ENCODE assay signal across 8 cellular contexts in the genomic region with DNA sequence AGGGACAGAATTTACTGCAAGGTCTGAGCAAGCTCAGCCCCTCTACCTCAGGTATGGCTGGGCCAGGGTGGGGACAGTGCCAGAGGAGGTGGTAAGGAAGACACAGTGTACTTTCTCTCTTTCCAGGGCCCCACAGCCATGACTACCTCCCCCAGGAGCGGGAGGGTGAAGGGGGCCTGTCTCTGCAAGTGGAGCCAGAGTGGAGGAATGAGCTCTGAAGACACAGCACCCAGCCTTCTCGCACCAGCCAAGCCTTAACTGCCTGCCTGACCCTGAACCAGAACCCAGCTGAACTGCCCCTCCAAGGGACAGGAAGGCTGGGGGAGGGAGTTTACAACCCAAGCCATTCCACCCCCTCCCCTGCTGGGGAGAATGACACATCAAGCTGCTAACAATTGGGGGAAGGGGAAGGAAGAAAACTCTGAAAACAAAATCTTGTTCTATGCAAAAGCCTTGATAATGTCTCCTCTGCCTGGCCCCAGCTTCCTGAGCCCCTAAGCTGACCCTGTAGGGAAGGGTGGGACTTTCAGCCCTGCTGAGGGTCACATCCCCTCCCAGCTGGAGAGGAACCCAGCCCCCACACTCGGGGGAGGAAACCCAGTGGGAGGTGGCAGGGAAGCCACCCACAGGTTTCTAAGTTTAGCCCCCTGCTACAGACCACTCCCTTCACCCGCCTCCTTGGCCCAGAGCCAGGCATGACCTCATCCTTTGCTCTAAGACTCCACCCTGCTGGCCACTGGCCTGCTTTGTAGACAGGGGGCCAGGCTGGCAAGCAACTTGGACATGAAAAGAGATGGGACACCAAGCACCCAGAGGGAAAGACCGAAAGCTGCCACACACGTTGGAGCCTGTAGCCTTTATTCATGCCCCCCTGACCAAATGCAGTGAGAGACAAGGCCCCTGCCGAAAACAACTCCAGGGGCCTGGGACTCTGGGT. TPM values are rescaled to one million over a fixed set of nuclear protein-coding genes. Genes with fewer than 3 reads are reported as not detected.
DNase-seq lines count a peak whose midpoint lies in the region; ATAC-seq and TF ChIP-seq lines count a peak whose summit lies in the region.

No MANE protein-coding gene starts in this region.

- H3K9ac ChIP-seq in HCT116 (ENCODE audit: low read length): peak overlapping the region; percentile 47

- peaks cover 48 to 68% of the 10 kb centered on the region in 2 experiments for H3K4me1 ChIP-seq in HCT116 (ENCODE audit: control insufficient read depth in 1 of 2, insufficient read depth in 2 of 2, low read length in 2 of 2)
- peaks cover 69% of the 10 kb centered on the region for H3K4me1 ChIP-seq in body of pancreas
- H3K4me1 ChIP-seq in sigmoid colon: peaks cover 0 to 74% (median 68%) of the 10 kb centered on the region in 4 donors

- TF ChIP-seq CTCF in HCT116 (IDR thresholded peaks at IDR 0.05 in 2 of 3, conservative IDR thresholded peaks at IDR 0.05 in 1 of 3; ENCODE audit: borderline replicate concordance in 1 of 3, insufficient read depth in 1 of 3, low read depth in 2 of 3, low read length in 2 of 3) (no peak), body of pancreas (IDR thresholded peaks at IDR 0.05) (peak in 4 of 7 experiments; percentile 35 to 43 (median 38)), sigmoid colon (IDR thresholded peaks at IDR 0.05) (peak in 1 of 4 experiments; percentile 29)

- intact Hi-C loops in HCT116 (cut with micrococcal nuclease): loop anchor here (10.0 kb wide), 1 partner anchor 176 kb away; no protein-coding TSS in a partner anchor
- intact Hi-C loops in body of pancreas (cut with DNase I): no loop called here
- intact Hi-C loops in sigmoid colon (cut with DNase I): no loop called here

- peak overlapping the region; percentile 73 for H3K27ac ChIP-seq in HCT116 (ENCODE audit: low read depth, low read length)
- H3K27ac ChIP-seq in body of pancreas: peak overlapping the region; percentile 37 to 77 (median 75)
- H3K27ac ChIP-seq in sigmoid colon: peak overlapping the region; percentile 98 to 99 (median 98)

- BruUV-seq in HCT116 (replicated peaks; lab: Mats Ljungman, UMichigan): no TSS peak

- peak in 1 of 4 donors; percentile 4 for TF ChIP-seq EP300 in sigmoid colon (IDR thresholded peaks at IDR 0.05)

- peak; percentile 46 for ATAC-seq in HCT116
- peak; percentile 67 for ATAC-seq in body of pancreas
- ATAC-seq in HG03469 (IDR thresholded peaks at IDR 0.05; ENCODE audit: unreplicated experiment): no peak

- H3K4me2 ChIP-seq in HCT116 (ENCODE audit: low read length): peak overlapping the region; percentile 76

- DNase-seq in DMS53 treated with DMSO at 0.1 percent for 48 hours (lab: John Stamatoyannopoulos, UW; ENCODE audit: unreplicated experiment) (peak; percentile 4), HCT116 (ENCODE audit: low read depth, low spot score) (peak; percentile 77), NCI-H1436 (lab: John Stamatoyannopoulos, UW) (peak; percentile 55), T-helper 22 cell (ENCODE audit: low read depth) (peak; percentile 33), body of pancreas (peak; percentile 91 to 95 (median 94)), iPS DF 19.7 (ENCODE audit: low read depth, low spot score) (peak; percentile 64), sigmoid colon (peak; percentile 99)

- no peak overlapping the region for H2AFZ ChIP-seq in HCT116 (ENCODE audit: low read depth, low read length, poor library complexity, severe bottlenecking)

- RAD21 ChIA-PET in HCT116 (lab: Charles Lee; ENCODE audit: low non-redundant PET in 1 of 2, low total read pairs in 2 of 2, uncharacterized antibody in 2 of 2, unreplicated experiment in 2 of 2): no interaction called here

- H3K27me3 ChIP-seq in HCT116 (ENCODE audit: insufficient read depth, low read length) (no peaks in the 10 kb centered on the region), body of pancreas (no peaks in the 10 kb centered on the region), sigmoid colon (no peaks in the 10 kb centered on the region)

- H3K79me2 ChIP-seq in HCT116 (ENCODE audit: insufficient read depth, low read length): peaks cover 26% of the 10 kb centered on the region

- H4K20me1 ChIP-seq in HCT116 (ENCODE audit: insufficient read depth): no peaks in the 10 kb centered on the region

- CTCF ChIA-PET in HCT116 (lab: Charles Lee): interaction anchor here (1.2 kb wide), 1 partner anchor 304 kb away, joined by 3 read pairs; a partner anchor contains a TSS

- H3K36me3 ChIP-seq in HCT116 (ENCODE audit: control insufficient read depth in 1 of 2, insufficient read depth in 2 of 2, low read length in 2 of 2) (peaks cover 4 to 23% of the 10 kb centered on the region in 2 experiments; a peak in 3 of 4 replicates), body of pancreas (replicated peaks in 1 of 2; ENCODE audit: insufficient read depth in 1 of 2, low read depth in 2 of 2) (peaks cover 0 to 4% of the 10 kb centered on the region in 2 donors), sigmoid colon (peaks cover 0 to 58% (median 14%) of the 10 kb centered on the region in 4 donors)

- H3K9me3 ChIP-seq in HCT116 (ENCODE audit: control insufficient read depth in 1 of 2, insufficient read depth in 1 of 2, low read depth in 1 of 2, low read length in 2 of 2) (no peaks in the 10 kb centered on the region), body of pancreas (no peaks in the 10 kb centered on the region), sigmoid colon (no peaks in the 10 kb centered on the region)

- POLR2A ChIA-PET in HCT116 (lab: Charles Lee): interaction anchor here (2.4 kb wide), 1 partner anchor 26 kb away, joined by 9 read pairs; a partner anchor contains a TSS

- TF ChIP-seq RAD21 in HCT116 (IDR thresholded peaks at IDR 0.05; ENCODE audit: low read depth): no peak

- 38 to 57% methylated on average over 7 of the region's 7 CpGs for WGBS in body of pancreas, 2 donors
- 31 to 35% methylated on average over 7 of the region's 7 CpGs for WGBS in sigmoid colon, 2 donors

- H3K4me3 ChIP-seq in HCT116 (replicated peaks in 1 of 2; ENCODE audit: low read depth in 1 of 2, low read length in 2 of 2): peak overlapping the region; percentile 16 to 31
- H3K4me3 ChIP-seq in body of pancreas: no peak overlapping the region
- no peak overlapping the region for H3K4me3 ChIP-seq in sigmoid colon

- TF ChIP-seq POLR2A in HCT116 (IDR thresholded peaks at IDR 0.05; ENCODE audit: borderline replicate concordance, extremely low read depth, insufficient read depth, insufficient read length) (no peak), body of pancreas (IDR thresholded peaks at IDR 0.05) (no peak), sigmoid colon (IDR thresholded peaks at IDR 0.05) (no peak)

- H3K9me2 ChIP-seq in HCT116 (ENCODE audit: insufficient read depth): no peaks in the 10 kb centered on the region

TF ChIP-seq in HCT116, 20 proteins besides CTCF, POLR2A, EP300 and RAD21:
- peak; percentile 79 for TF ChIP-seq POLR2AphosphoS5 (IDR thresholded peaks at IDR 0.05; ENCODE audit: low read depth, low read length)
- TF ChIP-seq, protein P1, sequence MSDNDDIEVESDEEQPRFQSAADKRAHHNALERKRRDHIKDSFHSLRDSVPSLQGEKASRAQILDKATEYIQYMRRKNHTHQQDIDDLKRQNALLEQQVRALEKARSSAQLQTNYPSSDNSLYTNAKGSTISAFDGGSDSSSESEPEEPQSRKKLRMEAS (IDR thresholded peaks at IDR 0.05): no peak

RNA-seq across cellular contexts. Expression of a gene that starts 6.4 kb away (rescaled TPM):
- 154 TPM for total RNA-seq in HCT116 (2021; ENCODE audit: unreplicated experiment)
- polyA plus RNA-seq in HCT116 (2012): 306 and 377 TPM in 2 replicates
- 100 to 1,000 TPM in 1 of 2 donors, 10 to 100 TPM in 1; 75.5 to 136 TPM for total RNA-seq in body of pancreas
- 100 to 1,000 TPM; 181 to 244 (median 192) TPM for total RNA-seq in sigmoid colon
- 1,000 to 10,000 TPM in 1 of 3 donors, 100 to 1,000 TPM in 2; 443 to 1,259 (median 789) TPM for polyA plus RNA-seq in sigmoid colon

RNA-seq across cellular contexts. Expression of a gene that starts 14.6 kb away (rescaled TPM):
- total RNA-seq in HCT116 (2021; ENCODE audit: unreplicated experiment) (7.5 TPM), body of pancreas (1 to 10 TPM in 1 of 2 donors, under 1 TPM in 1; 0.66 to 2.3 TPM), sigmoid colon (1 to 10 TPM in 3 of 4 donors, under 1 TPM in 1; 0.36 to 1.6 (median 1.4) TPM)
- polyA plus RNA-seq in HCT116 (2012): 8.6 and 9.0 TPM in 2 replicates
- polyA plus RNA-seq in sigmoid colon: 1 to 10 TPM in 1 of 3 donors, under 1 TPM in 2; 0.60 to 2.5 (median 0.92) TPM

RNA-seq across cellular contexts. Expression of a gene that starts 26.1 kb away (rescaled TPM):
- 109 TPM for total RNA-seq in HCT116 (2021; ENCODE audit: unreplicated experiment)
- 111 and 121 TPM in 2 replicates for polyA plus RNA-seq in HCT116 (2012)
- 10 to 100 TPM; 26.2 to 29.3 TPM for total RNA-seq in body of pancreas
- total RNA-seq in sigmoid colon: 10 to 100 TPM; 16.5 to 43.8 (median 22.3) TPM
- 10 to 100 TPM; 28.8 to 60.1 (median 34.2) TPM for polyA plus RNA-seq in sigmoid colon

Comparison
In these comparisons a context has a peak if more than half of its experiments do, and no peak if none do; other contexts are left out.
1. DNase-seq: peak in every context shown above with its lines; median percentile 99 in sigmoid colon; 94 in body of pancreas; 77 in HCT116; 64 in iPS DF 19.7; 55 in NCI-H1436; 33 in T-helper 22 cell; 4 in DMS53 treated with DMSO at 0.1 percent for 48 hours.
2. H3K4me3 ChIP-seq: peak in HCT116 (2 of 2); none in body of pancreas (0 of 2) and sigmoid colon (0 of 4).
3. CTCF ChIP-seq: peak in body of pancreas (4 of 7); none in HCT116 (0 of 3).
4. Peak in every context shown above with its lines, with median percentiles within 50 percentile points of each other: H3K27ac ChIP-seq.